8 cellular contexts compared by ENCODE assay signal in the genomic region with DNA sequence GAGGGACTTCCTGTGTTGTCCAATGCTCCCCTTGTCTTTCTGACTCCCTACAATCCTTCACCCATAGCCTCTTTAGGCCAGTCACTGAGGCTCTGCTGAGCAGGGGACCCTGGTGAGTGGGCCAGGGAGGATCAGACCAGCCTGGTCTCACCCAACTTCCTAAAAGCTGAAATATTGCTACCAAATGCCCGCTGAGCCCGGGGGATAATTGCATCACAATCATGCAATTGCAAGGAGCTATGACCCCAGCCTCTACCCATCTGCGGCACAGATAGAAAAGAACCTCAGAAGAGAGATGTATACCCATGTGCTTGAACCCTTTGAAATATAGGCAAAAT. TPM values are rescaled to one million over a fixed set of nuclear protein-coding genes. Genes with fewer than 3 reads are reported as not detected.
DNase-seq lines count a peak whose midpoint lies in the region; ATAC-seq and TF ChIP-seq lines count a peak whose summit lies in the region.

No MANE protein-coding gene starts in this region.

- H3K9me2 ChIP-seq in GM23338 (ENCODE audit: insufficient read depth) (no peaks in the 10 kb centered on the region; the same call in 1 of the 2 replicates), SK-N-SH (no peaks in the 10 kb centered on the region)

- no peaks in the 10 kb centered on the region; the same call in 2 of the 3 replicates for H3K9me3 Mint-ChIP-seq in GM23338

- H2AFZ ChIP-seq in GM23338 (peak overlapping the region; percentile 98), SK-N-SH (ENCODE audit: low read depth) (peak overlapping the region; percentile 87)

- H3K4me2 ChIP-seq in GM23338: peak overlapping the region; percentile 88
- H3K4me2 ChIP-seq in SK-N-SH: peak overlapping the region; percentile 92

- no peaks in the 10 kb centered on the region for H4K20me1 ChIP-seq in GM23338 (replicated peaks; ENCODE audit: insufficient read depth)
- no peaks in the 10 kb centered on the region for H4K20me1 ChIP-seq in SK-N-SH (ENCODE audit: insufficient read depth)

- peaks cover 20% of the 10 kb centered on the region for H3K27me3 ChIP-seq in GM23338 (ENCODE audit: insufficient read depth)
- H3K27me3 ChIP-seq in SK-N-SH (ENCODE audit: insufficient read depth): no peaks in the 10 kb centered on the region
- H3K27me3 ChIP-seq in skeletal muscle tissue (ENCODE audit: control insufficient read depth in 3 of 3, insufficient read depth in 3 of 3, low read length in 3 of 3): no peaks in the 10 kb centered on the region

- peaks cover 26% of the 10 kb centered on the region for H3K27me3 Mint-ChIP-seq in GM23338 (ENCODE audit: insufficient read depth, low read depth, poor library complexity)

- DNase-seq in GM23338 (ENCODE audit: low spot score) (no peak), SK-N-SH (no peak), fibroblast of villous mesenchyme (ENCODE audit: low read depth) (no peak), germinal center (ENCODE audit: low spot score) (no peak), NCI-H1417 (lab: John Stamatoyannopoulos, UW) (no peak), NCI-H226 (no peak)

- TF ChIP-seq CTCF in GM23338 (conservative IDR thresholded peaks at IDR 0.05; ENCODE audit: low read depth in 2 of 2): no peak
- no peak for TF ChIP-seq CTCF in SK-N-SH (IDR thresholded peaks at IDR 0.05)
- no peak for TF ChIP-seq CTCF in fibroblast of villous mesenchyme (IDR thresholded peaks at IDR 0.05; ENCODE audit: insufficient read depth, low read depth, low read length)

- POLR2A ChIA-PET in SK-N-SH (lab: Yijun Ruan, JAX): no interaction called here

- CTCF ChIA-PET in SK-N-SH (lab: Yijun Ruan, JAX): no interaction called here

- ATAC-seq in GM23338 (peak; percentile 6; the same call in 2 of the 3 replicates), HG03175 (IDR thresholded peaks at IDR 0.05; ENCODE audit: unreplicated experiment) (no peak)

- no peaks in the 10 kb centered on the region for H3K36me3 Mint-ChIP-seq in GM23338 (ENCODE audit: low read depth)

- H3K4me1 Mint-ChIP-seq in GM23338: peaks cover 7% of the 10 kb centered on the region; the same call in 2 of the 3 replicates

- H3F3A ChIP-seq in GM23338 (replicated peaks; ENCODE audit: low read depth): no peaks in the 10 kb centered on the region
- peaks cover 13% of the 10 kb centered on the region for H3F3A ChIP-seq in SK-N-SH (replicated peaks; ENCODE audit: insufficient read depth)

- TF ChIP-seq EP300 in SK-N-SH (IDR thresholded peaks at IDR 0.05; ENCODE audit: borderline replicate concordance in 1 of 2, low read depth in 1 of 2, low read length in 1 of 2): no peak

- TF ChIP-seq RAD21 in SK-N-SH (IDR thresholded peaks at IDR 0.05; ENCODE audit: low read length): no peak

- H3K4me3 ChIP-seq in GM23338 (peak overlapping the region; percentile 75), SK-N-SH (ENCODE audit: low read depth in 2 of 2, low read length in 1 of 2) (peak overlapping the region; percentile 60 to 76), fibroblast of villous mesenchyme (ENCODE audit: low read depth, low read length) (peak overlapping the region; percentile 63), skeletal muscle tissue (ENCODE audit: low read length in 3 of 3) (peak overlapping the region; percentile 93 to 95 (median 93))

- 65% methylated on average over 3 of the region's 3 CpGs for WGBS in SK-N-SH (ENCODE audit: low lambda C conversion rate)

- no peak overlapping the region for H3K27ac Mint-ChIP-seq in GM23338

- H3K9me3 ChIP-seq in SK-N-SH (no peaks in the 10 kb centered on the region), skeletal muscle tissue (ENCODE audit: control insufficient read depth in 3 of 3, low read length in 3 of 3) (no peaks in the 10 kb centered on the region)

- H3K79me2 ChIP-seq in GM23338 (replicated peaks; ENCODE audit: insufficient read depth): no peaks in the 10 kb centered on the region
- peaks cover 13% of the 10 kb centered on the region for H3K79me2 ChIP-seq in SK-N-SH (ENCODE audit: insufficient read depth)

- H3K36me3 ChIP-seq in GM23338 (ENCODE audit: insufficient read depth): no peaks in the 10 kb centered on the region
- no peaks in the 10 kb centered on the region for H3K36me3 ChIP-seq in SK-N-SH (replicated peaks in 1 of 2; ENCODE audit: control insufficient read depth in 1 of 2, insufficient read depth in 2 of 2, low read length in 1 of 2)
- H3K36me3 ChIP-seq in skeletal muscle tissue (ENCODE audit: control insufficient read depth in 3 of 3, insufficient read depth in 3 of 3, low read length in 3 of 3): no peaks in the 10 kb centered on the region

- peak overlapping the region; percentile 87 for H3K9ac ChIP-seq in SK-N-SH
- peak overlapping the region; percentile 74 to 92 (median 88) for H3K9ac ChIP-seq in skeletal muscle tissue (ENCODE audit: low read depth in 1 of 3, low read length in 3 of 3)

- peak overlapping the region; percentile 88 for H3K4me3 Mint-ChIP-seq in GM23338

- H3K27ac ChIP-seq in GM23338 (ENCODE audit: low read depth) (no peak overlapping the region), SK-N-SH (ENCODE audit: low read depth in 2 of 2, low read length in 1 of 2) (peak overlapping the region in 1 of 2 experiments; percentile 89; a peak in 2 of 4 replicates), skeletal muscle tissue (ENCODE audit: low read depth, low read length) (peak overlapping the region; percentile 88)

- H3K4me1 ChIP-seq in GM23338 (ENCODE audit: insufficient read depth) (no peaks in the 10 kb centered on the region), SK-N-SH (ENCODE audit: control insufficient read depth in 1 of 2, insufficient read depth in 2 of 2, low read depth in 1 of 2, low read length in 1 of 2) (peaks cover 12 to 13% of the 10 kb centered on the region in 2 experiments), skeletal muscle tissue (ENCODE audit: control insufficient read depth in 3 of 3, insufficient read depth in 3 of 3, low read length in 3 of 3) (peaks cover 25 to 39% (median 33%) of the 10 kb centered on the region in 3 donors)

TF ChIP-seq in SK-N-SH, 30 proteins besides CTCF, POLR2A, EP300 and RAD21:
- TF ChIP-seq FOXM1 (IDR thresholded peaks at IDR 0.05; ENCODE audit: low read depth) (no peak), TAF1 (IDR thresholded peaks at IDR 0.05; ENCODE audit: borderline replicate concordance, low read depth, low read length) (no peak)
TF ChIP-seq in SK-N-SH: peak in this region for 0.

RNA-seq across cellular contexts. Expression of a gene that starts 3.7 kb away (rescaled TPM):
- total RNA-seq in GM23338 (2014; rRNA removed; shearing (Covaris generic)): 0.73 TPM in 1 of 2 replicates, not detected in the other
- 0.44 and 0.47 TPM in 2 replicates for polyA plus RNA-seq in GM23338 (2016; fragmentation: Nextera tagmentation; extraction: Ambion mirVana)
- 38.1 and 50.6 TPM in 2 replicates for polyA plus RNA-seq in SK-N-SH (2012; rRNA removed)
- polyA plus RNA-seq in SK-N-SH (2012; cell fraction: cytosol; rRNA removed): 51.6 and 62.3 TPM in 2 replicates
- polyA plus RNA-seq in SK-N-SH (2012; cell fraction: nucleus; rRNA removed): 23.2 and 49.5 TPM in 2 replicates
- 92.1 and 119 TPM in 2 replicates for total RNA-seq in fibroblast of villous mesenchyme
- 24.0 TPM for total RNA-seq in skeletal muscle tissue

Comparison
In these comparisons a context has a peak if more than half of its experiments do, and no peak if none do; other contexts are left out.
1. RNA of a gene that starts 3.7 kb away (total RNA-seq): 92.1 to 119 TPM in fibroblast of villous mesenchyme and 24.0 TPM in skeletal muscle tissue (single experiment); 0.73 TPM in GM23338; every median in the first group is over 10 times any median in the second.
2. Peak in every context shown above with its lines, with median percentiles within 50 percentile points of each other: H3K4me3 ChIP-seq.